1 cellular context compared by ENCODE assay signal in genomic region chr2:240189686-240190085, GRCh38.
TF ChIP-seq lines count a peak whose summit lies in the region.

No MANE protein-coding gene starts in this region.

TF ChIP-seq in IMR-90, 13 proteins besides CTCF, POLR2A, EP300 and RAD21:
- TF ChIP-seq BHLHE40 (IDR thresholded peaks at IDR 0.05; ENCODE audit: low read depth, low read length) = no peak
- TF ChIP-seq SMC3 (IDR thresholded peaks at IDR 0.05; ENCODE audit: low read depth, low read length) = no peak
- TF ChIP-seq RFX5 (IDR thresholded peaks at IDR 0.05; ENCODE audit: low read depth, low read length) = no peak
- TF ChIP-seq CEBPB (IDR thresholded peaks at IDR 0.05; ENCODE audit: low read depth, low read length) = no peak
- TF ChIP-seq FOS (IDR thresholded peaks at IDR 0.05; ENCODE audit: low read depth, low read length) = no peak
- TF ChIP-seq MXI1 (IDR thresholded peaks at IDR 0.05; ENCODE audit: borderline replicate concordance, low read depth, low read length) = no peak
- no peak for TF ChIP-seq ELK1 (IDR thresholded peaks at IDR 0.05; ENCODE audit: borderline replicate concordance, low read depth, low read length)
- TF ChIP-seq MAFK (IDR thresholded peaks at IDR 0.05; ENCODE audit: low read depth, low read length) = no peak
- no peak for TF ChIP-seq MAZ (IDR thresholded peaks at IDR 0.05; ENCODE audit: borderline replicate concordance, low read depth, low read length)
- no peak for TF ChIP-seq NFE2L2 (IDR thresholded peaks at IDR 0.05; ENCODE audit: low read depth, low read length)
- no peak for TF ChIP-seq CHD1 (IDR thresholded peaks at IDR 0.05; ENCODE audit: low read depth, low read length)
- no peak for TF ChIP-seq RCOR1 (IDR thresholded peaks at IDR 0.05; ENCODE audit: insufficient replicate concordance, low read length)
